12 cellular contexts compared by ENCODE assay signal in genomic region chr3:125032100-125032643, GRCh38. TPM values are rescaled to one million over a fixed set of nuclear protein-coding genes. Genes with fewer than 3 reads are reported as not detected.
DNase-seq lines count a peak whose midpoint lies in the region; ATAC-seq, FAIRE-seq and TF ChIP-seq lines count a peak whose summit lies in the region.
"Had no signal": no experiment of that assay in that cellular context is flagged by ENCODE, and none has a peak within 500 bp of the region (broad histone marks: within the 10 kb centered on the region; RNA-seq: fewer than 3 reads in every experiment).

No MANE protein-coding gene starts in this region.

- H2AFZ ChIP-seq in osteoblast (ENCODE audit: low read length), result no peak overlapping the region

- peaks cover 15% of the 10 kb centered on the region for H3K4me1 ChIP-seq in SJCRH30
- H3K4me1 ChIP-seq in osteoblast (ENCODE audit: insufficient read depth, low read length), result peaks cover 10% of the 10 kb centered on the region

- no peak for ATAC-seq in GM21576 (IDR thresholded peaks at IDR 0.05; ENCODE audit: unreplicated experiment)
- ATAC-seq: stimulated activated naive CD8-positive, alpha-beta T cell treated with anti-CD3 and anti-CD28 coated beads, Interleukin-15, Interleukin-2, amounts not matched to agents 100 U/mL and 50 U/mL, for 24 hours had no signal

- peaks cover 88% of the 10 kb centered on the region for H3K79me2 ChIP-seq in osteoblast (ENCODE audit: insufficient read depth, low read length)

- TF ChIP-seq CTCF in fibroblast of the aortic adventitia (IDR thresholded peaks at IDR 0.05; ENCODE audit: insufficient read depth, low read length), result peak; percentile 6
- no peak for TF ChIP-seq CTCF in osteoblast (IDR thresholded peaks at IDR 0.05; ENCODE audit: extremely low read depth, low read depth, low read length)

- H3K27me3 ChIP-seq in SJCRH30 (no peaks in the 10 kb centered on the region), osteoblast (ENCODE audit: insufficient read depth, low read length) (no peaks in the 10 kb centered on the region)

- H3K9me3 ChIP-seq in SJCRH30 (replicated peaks) (peaks cover 14% of the 10 kb centered on the region), osteoblast (ENCODE audit: low read depth, low read length) (no peaks in the 10 kb centered on the region)

- no peak overlapping the region for H3K4me2 ChIP-seq in osteoblast (ENCODE audit: insufficient read depth, low read length)
- H3K4me2 ChIP-seq: KMS-11 had no signal

- FAIRE-seq in GM18507 (lab: Jason Lieb, UNC), result peak; percentile 45

- no peak for DNase-seq in GM18507 (ENCODE audit: extremely low spot score, insufficient read length, low read depth)
- peak; percentile 74 to 79 for DNase-seq in SJCRH30
- DNase-seq in fibroblast of the aortic adventitia (ENCODE audit: low read depth), result no peak
- DNase-seq in osteoblast (ENCODE audit: insufficient read length, low spot score, missing footprints), result no peak
- no peak for DNase-seq in dedifferentiated amniotic fluid mesenchymal stem cell (ENCODE audit: extremely low spot score)
- DNase-seq in NCI-H2081 (lab: John Stamatoyannopoulos, UW), result no peak
- no peak for DNase-seq in stimulated activated CD4-positive, alpha-beta T cell treated with anti-CD3 and anti-CD28 coated beads, Interleukin-1b, Interleukin-23, amount 100 ng/mL, for 48 hours
- DNase-seq: activated gamma-delta T cell treated with Interleukin-2 at 50 U/mL for 16 hours; effector memory CD4-positive, alpha-beta T cell; stimulated activated naive CD8-positive, alpha-beta T cell treated with anti-CD3 and anti-CD28 coated beads, Interleukin-15, Interleukin-2, amounts not matched to agents 100 U/mL and 50 U/mL, for 24 hours had no signal

- H4K20me1 ChIP-seq in osteoblast (ENCODE audit: insufficient read depth, low read length), result peaks cover 73% of the 10 kb centered on the region

- H3K36me3 ChIP-seq in SJCRH30 (peaks cover 29% of the 10 kb centered on the region), osteoblast (ENCODE audit: insufficient read depth, low read length) (peaks cover 23% of the 10 kb centered on the region)

- H3K27ac ChIP-seq in SJCRH30, result peak overlapping the region; percentile 99
- H3K27ac ChIP-seq in osteoblast (ENCODE audit: low read depth, low read length), result peak overlapping the region; percentile 30
- H3K27ac ChIP-seq: KMS-11 had no signal

- H3K4me3 ChIP-seq in SJCRH30 (no peak overlapping the region), fibroblast of the aortic adventitia (ENCODE audit: low read depth, low read length) (no peak overlapping the region), osteoblast (ENCODE audit: insufficient read depth, low read length) (no peak overlapping the region)

RNA-seq across cellular contexts. Expression of gene HEG1, which starts 23.6 kb away (rescaled TPM):
- 23.3 and 23.9 TPM in 2 replicates for total RNA-seq in SJCRH30 (2014; rRNA removed; shearing (Covaris generic))
- 198 and 256 TPM in 2 replicates for total RNA-seq in fibroblast of the aortic adventitia (ENCODE audit: low replicate concordance)
- total RNA-seq in osteoblast, result 114 and 117 TPM in 2 replicates

Comparison
In these comparisons a context has a peak if more than half of its experiments do, and no peak if none do; other contexts are left out.
1. DNase-seq: peak in SJCRH30 (2 of 2); none in GM18507 (single experiment), fibroblast of the aortic adventitia (single experiment), osteoblast (single experiment), dedifferentiated amniotic fluid mesenchymal stem cell (single experiment), NCI-H2081 (0 of 2) and stimulated activated CD4-positive, alpha-beta T cell treated with anti-CD3 and anti-CD28 coated beads, Interleukin-1b, Interleukin-23, amount 100 ng/mL, for 48 hours (single experiment).